ENCODE assay signal across 12 cellular contexts in genomic region chr22:45673482-45674175, GRCh38. TPM values are rescaled to one million over a fixed set of nuclear protein-coding genes. Genes with fewer than 3 reads are reported as not detected.
A peak's percentile ranks its signal among the peaks of the same experiment; 100 is the strongest.
DNase-seq lines count a peak whose midpoint lies in the region; ATAC-seq, FAIRE-seq and TF ChIP-seq lines count a peak whose summit lies in the region.
"Had no signal": no experiment of that assay in that cellular context is flagged by ENCODE, and none has a peak within 500 bp of the region (broad histone marks: within the 10 kb centered on the region; RNA-seq: fewer than 3 reads in every experiment).

No MANE protein-coding gene starts in this region.

- H3K4me3 ChIP-seq in dorsolateral prefrontal cortex = peak overlapping the region in 43 of 59 donors; percentile 4 to 96 (median 85)
- peak overlapping the region; percentile 92 for H3K4me3 ChIP-seq in skeletal muscle cell (ENCODE audit: low read depth, low read length)

- no peak overlapping the region for H3K27ac Mint-ChIP-seq in activated CD8-positive, alpha-beta memory T cell treated with anti-CD3 and anti-CD28 coated beads, Interleukin-2, amount 10 ng/mL, durations not matched to agents 7 days and 5 days

- intact Hi-C loops in dorsolateral prefrontal cortex (cut with DNase I) = loop anchor here in 1 of 2 donors (10.0 kb wide), 1 partner anchor 161 kb away; no protein-coding TSS in a partner anchor

- TF ChIP-seq CTCF in dorsolateral prefrontal cortex (IDR thresholded peaks at IDR 0.05 in 54 of 56, conservative IDR thresholded peaks at IDR 0.05 in 2 of 56; ENCODE audit: low read depth in 1 of 56, partially characterized antibody in 56 of 56) = no peak

- no peak for FAIRE-seq in RCC 7860 (lab: Jason Lieb, UNC)

- no peaks in the 10 kb centered on the region for H3K27me3 Mint-ChIP-seq in activated CD8-positive, alpha-beta memory T cell treated with anti-CD3 and anti-CD28 coated beads, Interleukin-2, amount 10 ng/mL, durations not matched to agents 7 days and 5 days

- H3K36me3 Mint-ChIP-seq in activated CD8-positive, alpha-beta memory T cell treated with anti-CD3 and anti-CD28 coated beads, Interleukin-2, amount 10 ng/mL, durations not matched to agents 7 days and 5 days = peaks cover 18% of the 10 kb centered on the region

- H3K9me3 Mint-ChIP-seq in activated CD8-positive, alpha-beta memory T cell treated with anti-CD3 and anti-CD28 coated beads, Interleukin-2, amount 10 ng/mL, durations not matched to agents 7 days and 5 days (ENCODE audit: low read depth) = no peaks in the 10 kb centered on the region

- peak overlapping the region in 1 of 59 donors; percentile 29 for H3K27ac ChIP-seq in dorsolateral prefrontal cortex

- H3K27me3 ChIP-seq in dorsolateral prefrontal cortex = no peaks in the 10 kb centered on the region
- H3K27me3 ChIP-seq: esophagus squamous epithelium, stomach had no signal

- H3K4me3 Mint-ChIP-seq in activated CD8-positive, alpha-beta memory T cell treated with anti-CD3 and anti-CD28 coated beads, Interleukin-2, amount 10 ng/mL, durations not matched to agents 7 days and 5 days = peak overlapping the region; percentile 91

- no peak for ATAC-seq in activated CD8-positive, alpha-beta memory T cell treated with anti-CD3 and anti-CD28 coated beads, Interleukin-2, amount 10 ng/mL, durations not matched to agents 7 days and 5 days
- ATAC-seq in HG03442 (IDR thresholded peaks at IDR 0.05; ENCODE audit: unreplicated experiment) = no peak

- DNase-seq in activated CD8-positive, alpha-beta memory T cell treated with anti-CD3 and anti-CD28 coated beads, Interleukin-2, amount 10 ng/mL, durations not matched to agents 7 days and 5 days = no peak
- no peak for DNase-seq in activated CD8-positive, alpha-beta memory T cell treated with anti-CD3 and anti-CD28 coated beads, Interleukin-2, amount 50 U/mL, for 4 hours
- DNase-seq in OCI-M1 (lab: John Stamatoyannopoulos, UW) (peak; percentile 87), dorsolateral prefrontal cortex (no peak), skeletal muscle cell (ENCODE audit: low read depth) (no peak), RCC 7860 (ENCODE audit: low spot score) (no peak), DMS114 treated with DMSO at 0.1 percent for 48 hours (lab: John Stamatoyannopoulos, UW; ENCODE audit: unreplicated experiment) (no peak)
- DNase-seq: activated CD4-positive, alpha-beta T cell treated with anti-CD3 and anti-CD28 coated beads for 4 hours; esophagus squamous epithelium; occipital lobe; stomach had no signal

- CTCF ChIA-PET in activated CD8-positive, alpha-beta memory T cell treated with anti-CD3 and anti-CD28 coated beads, Interleukin-2, amount 10 ng/mL, durations not matched to agents 7 days and 5 days (lab: Charles Lee) = interaction anchor here (1.1 kb wide), 1 partner anchor 27 kb away, joined by 3 read pairs; no protein-coding TSS in a partner anchor

- H3K4me1 Mint-ChIP-seq in activated CD8-positive, alpha-beta memory T cell treated with anti-CD3 and anti-CD28 coated beads, Interleukin-2, amount 10 ng/mL, durations not matched to agents 7 days and 5 days = peaks cover 45% of the 10 kb centered on the region

RNA-seq across cellular contexts. Expression of gene ATXN10, which starts 2.0 kb away (rescaled TPM):
- 100 to 1,000 TPM in 1 of 2 experiments, 10 to 100 TPM in 1; 93.6 to 112 TPM for total RNA-seq in activated CD8-positive, alpha-beta memory T cell treated with anti-CD3 and anti-CD28 coated beads, Interleukin-2, amount 10 ng/mL, durations not matched to agents 7 days and 5 days
- 100 to 1,000 TPM; 180 to 317 (median 244) TPM for total RNA-seq in dorsolateral prefrontal cortex
